8 cellular contexts compared by ENCODE assay signal in genomic region chr1:72284398-72285073, GRCh38. TPM values are rescaled to one million over a fixed set of nuclear protein-coding genes. Genes with fewer than 3 reads are reported as not detected.
DNase-seq lines count a peak whose midpoint lies in the region; ATAC-seq, FAIRE-seq and TF ChIP-seq lines count a peak whose summit lies in the region.

No MANE protein-coding gene starts in this region.

- H2BK5ac ChIP-seq in IMR-90 (ENCODE audit: low read depth, low read length, poor library complexity, severe bottlenecking) (peak overlapping the region; percentile 98), H1 (ENCODE audit: low read depth, low read length) (no peak overlapping the region)

- CTCF ChIA-PET in IMR-90 (lab: Yijun Ruan, JAX) (interaction anchor here (1.1 to 1.8 kb wide), 4 partner anchors 15 to 273 kb away, joined by 3 to 5 read pairs (median 4); no protein-coding TSS in a partner anchor), H1 (lab: Charles Lee; ENCODE audit: partially characterized antibody) (interaction anchor here (0.6 to 1.2 kb wide), 4 partner anchors 26 to 337 kb away, joined by 3 to 4 read pairs (median 3); no protein-coding TSS in a partner anchor)

- H3K4me1 ChIP-seq in IMR-90 (ENCODE audit: control insufficient read depth, insufficient read depth, low read length) = peaks cover 2% of the 10 kb centered on the region; the same call in 1 of the 2 replicates
- H3K4me1 ChIP-seq in H1 (replicated peaks in 1 of 4; ENCODE audit: control insufficient read depth in 3 of 4, insufficient read depth in 4 of 4, low read length in 3 of 4) = peaks cover 0 to 8% (median under 1%) of the 10 kb centered on the region in 4 experiments; a peak in 3 of 7 replicates
- H3K4me1 ChIP-seq in suprapubic skin = peaks cover 18% of the 10 kb centered on the region

- peak; percentile 28 for FAIRE-seq in H1 (lab: Jason Lieb, UNC)

- peak overlapping the region; percentile 84 for H3K9ac ChIP-seq in IMR-90 (ENCODE audit: low read depth, low read length)
- peak overlapping the region in 2 of 4 experiments; percentile 4 to 74; a peak in 3 of 7 replicates for H3K9ac ChIP-seq in H1 (replicated peaks in 1 of 4; ENCODE audit: extremely low read depth in 1 of 4, low read depth in 3 of 4, low read length in 3 of 4)

- H2AFZ ChIP-seq in IMR-90 (replicated peaks; ENCODE audit: low read length, poor library complexity) = peak overlapping the region; percentile 86
- H2AFZ ChIP-seq in H1 (ENCODE audit: low read length) = peak overlapping the region; percentile 93

- H4K5ac ChIP-seq in IMR-90 (ENCODE audit: low read depth, low read length) = peak overlapping the region; percentile 87
- H4K5ac ChIP-seq in H1 (ENCODE audit: insufficient read length, low read depth, low read length) = no peak overlapping the region

- H3K9me3 ChIP-seq in IMR-90 (ENCODE audit: control insufficient read depth, insufficient read depth, low read length) (no peaks in the 10 kb centered on the region), H1 (ENCODE audit: insufficient read depth in 2 of 2, low read depth in 1 of 2, low read length in 1 of 2) (no peaks in the 10 kb centered on the region), suprapubic skin (no peaks in the 10 kb centered on the region)

- H4K20me1 ChIP-seq in IMR-90 (ENCODE audit: insufficient read depth, low read length) = no peaks in the 10 kb centered on the region
- no peaks in the 10 kb centered on the region for H4K20me1 ChIP-seq in H1 (replicated peaks in 1 of 2; ENCODE audit: control insufficient read depth in 1 of 2, insufficient read depth in 2 of 2, low read length in 2 of 2)

- TF ChIP-seq POLR2A in IMR-90 (IDR thresholded peaks at IDR 0.05; ENCODE audit: low read depth, low read length) (peak; percentile 66; the same call in 1 of the 2 replicates), H1 (IDR thresholded peaks at IDR 0.05; ENCODE audit: control extremely low read depth in 1 of 2, low read depth in 2 of 2, low read length in 2 of 2) (no peak), suprapubic skin (IDR thresholded peaks at IDR 0.05) (peak in 1 of 2 donors; percentile 47)

- H3K79me2 ChIP-seq in H1 (ENCODE audit: control insufficient read depth in 1 of 2, insufficient read depth in 2 of 2, low read length in 2 of 2) = peaks cover 0 to 2% of the 10 kb centered on the region in 2 experiments; a peak in 1 of 4 replicates

- peak overlapping the region; percentile 81 for H2AK5ac ChIP-seq in IMR-90 (ENCODE audit: low read depth, low read length)
- H2AK5ac ChIP-seq in H1 (ENCODE audit: low read depth, low read length) = no peak overlapping the region

- ATAC-seq in GM21786 (IDR thresholded peaks at IDR 0.05; ENCODE audit: unreplicated experiment) = peak; percentile 63
- ATAC-seq in IMR-90 (ENCODE audit: low read depth) = peak; percentile 28

- TF ChIP-seq RAD21 in IMR-90 (IDR thresholded peaks at IDR 0.05; ENCODE audit: low read length) = peak; percentile 39
- peak; percentile 49 to 52 for TF ChIP-seq RAD21 in H1 (IDR thresholded peaks at IDR 0.05 in 1 of 2, conservative IDR thresholded peaks at IDR 0.05 in 1 of 2; ENCODE audit: low read depth in 2 of 2, low read length in 2 of 2)

- H3K23ac ChIP-seq in IMR-90 (ENCODE audit: low read depth, low read length) = peak overlapping the region; percentile 96
- H3K23ac ChIP-seq in H1 (ENCODE audit: insufficient read length) = no peak overlapping the region

- no peaks in the 10 kb centered on the region for H3K36me3 ChIP-seq in IMR-90 (ENCODE audit: control insufficient read depth, insufficient read depth, low read length)
- H3K36me3 ChIP-seq in H1 (ENCODE audit: control insufficient read depth in 2 of 4, insufficient read depth in 4 of 4, low read length in 3 of 4) = no peaks in the 10 kb centered on the region
- no peaks in the 10 kb centered on the region for H3K36me3 ChIP-seq in suprapubic skin

- peak overlapping the region; percentile 56 for H2AK9ac ChIP-seq in IMR-90 (replicated peaks; ENCODE audit: low read depth, low read length, poor library complexity)

- WGBS in IMR-90 (ENCODE audit: extremely low coverage in 2 of 2, insufficient read length in 1 of 2), 2 experiments = 0% methylated on average over 3 of the region's 24 CpGs; no CpG with 5 or more reads in 1 of the 2 experiments
- WGBS in H1 (ENCODE audit: extremely low coverage in 1 of 2, insufficient coverage in 1 of 2, insufficient read length in 1 of 2, insufficient replicate concordance in 2 of 2, low coverage in 1 of 2, low lambda C conversion rate in 2 of 2, missing lambda C conversion rate in 1 of 2), 2 experiments = 3% methylated on average over 24 of the region's 24 CpGs; no CpG with 5 or more reads in 1 of the 2 experiments
- WGBS in suprapubic skin = under 1% methylated on average over 24 of the region's 24 CpGs

- intact Hi-C loops in IMR-90 (cut with micrococcal nuclease) = loop anchor here (5.0 kb wide), 2 partner anchors 1087 to 1192 kb away; no protein-coding TSS in a partner anchor

- H3K56ac ChIP-seq in IMR-90 (ENCODE audit: extremely low read depth, insufficient read depth, low read length) (peak overlapping the region; percentile 96), H1 (replicated peaks; ENCODE audit: insufficient read length, low read depth, low read length) (peak overlapping the region; percentile 8)

- H2BK20ac ChIP-seq in IMR-90 (ENCODE audit: low read depth, low read length) (peak overlapping the region; percentile 74), H1 (ENCODE audit: low read length) (peak overlapping the region; percentile 63; the same call in 1 of the 2 replicates)

- no peak overlapping the region; the same call in 1 of the 2 replicates for H2BK12ac ChIP-seq in H1 (ENCODE audit: low read depth, low read length)

- H2BK15ac ChIP-seq in IMR-90 (ENCODE audit: low read depth, low read length) (peak overlapping the region; percentile 67; the same call in 2 of the 3 replicates), H1 (ENCODE audit: low read length) (no peak overlapping the region)

- H3K79me1 ChIP-seq in IMR-90 (ENCODE audit: low read depth in 1 of 2, low read length in 2 of 2) (peaks cover 0 to 23% of the 10 kb centered on the region in 2 experiments; a peak in 2 of 4 replicates), H1 (ENCODE audit: low read depth, low read length) (no peaks in the 10 kb centered on the region)

- H3K18ac ChIP-seq in IMR-90 (ENCODE audit: low read depth, low read length) (peak overlapping the region; percentile 88), H1 (ENCODE audit: extremely low read depth, low read length) (no peak overlapping the region)

- H3K4ac ChIP-seq in IMR-90 (ENCODE audit: low read depth, low read length) (peak overlapping the region; percentile 86), H1 (replicated peaks; ENCODE audit: insufficient read length, low read depth, low read length) (no peak overlapping the region)

- H3K27me3 ChIP-seq in IMR-90 (ENCODE audit: control insufficient read depth, insufficient read depth, low read length) (no peaks in the 10 kb centered on the region), H1 (replicated peaks in 1 of 4; ENCODE audit: control insufficient read depth in 3 of 4, extremely low read depth in 1 of 4, insufficient read depth in 3 of 4, low read length in 3 of 4) (peaks cover 0 to 23% (median 3%) of the 10 kb centered on the region in 4 experiments; a peak in 3 of 7 replicates), suprapubic skin (no peaks in the 10 kb centered on the region)

- TF ChIP-seq CTCF in IMR-90 (conservative IDR thresholded peaks at IDR 0.05; ENCODE audit: low read depth, low read length) = peak; percentile 35; the same call in 1 of the 2 replicates
- TF ChIP-seq CTCF in H1 (IDR thresholded peaks at IDR 0.05; ENCODE audit: control extremely low read depth in 1 of 3, insufficient read depth in 1 of 3, low read depth in 1 of 3, low read length in 3 of 3) = peak in 2 of 3 experiments; percentile 6 to 21; a peak in 2 of 4 replicates
- no peak for TF ChIP-seq CTCF in suprapubic skin (IDR thresholded peaks at IDR 0.05)

- dilution Hi-C loops in IMR-90 (cut with HindIII; ENCODE audit: low sequenced_read_pairs, unreplicated experiment) = no loop called here

- TF ChIP-seq EP300 in H1 (IDR thresholded peaks at IDR 0.05; ENCODE audit: borderline replicate concordance in 1 of 2, low read depth in 2 of 2, low read length in 2 of 2) = no peak
- no peak for TF ChIP-seq EP300 in suprapubic skin (IDR thresholded peaks at IDR 0.05)

- POLR2A ChIA-PET in IMR-90 (lab: Charles Lee; ENCODE audit: unreplicated experiment) = no interaction called here
- POLR2A ChIA-PET in H1 (lab: Charles Lee; ENCODE audit: partially characterized antibody) = interaction anchor here (1.0 to 2.2 kb wide), 3 partner anchors 12 to 95 kb away, joined by 3 to 5 read pairs (median 3); no protein-coding TSS in a partner anchor

- peaks cover 20% of the 10 kb centered on the region for H3K23me2 ChIP-seq in H1 (ENCODE audit: low read depth, low read length)

- DNase-seq in NCI-H1436 (lab: John Stamatoyannopoulos, UW) (peak; percentile 30), NCI-H1436 treated with DMSO at 0.1 percent for 48 hours (lab: John Stamatoyannopoulos, UW) (no peak), IMR-90 (peak; percentile 96), SK-MEL-5 (ENCODE audit: low read depth, low spot score) (peak; percentile 10), H1 (ENCODE audit: low read depth in 1 of 2, low spot score in 2 of 2) (peak in 1 of 2 experiments; percentile 58), lung microvascular endothelial cell (ENCODE audit: low read depth in 2 of 2) (peak; percentile 32 to 89), suprapubic skin (ENCODE audit: low spot score in 2 of 2) (peak in 1 of 2 donors; percentile 67)

- peak overlapping the region; percentile 58 for H3K4me3 ChIP-seq in IMR-90 (ENCODE audit: insufficient read depth, low read depth, low read length)
- peak overlapping the region; percentile 61 to 94 (median 88) for H3K4me3 ChIP-seq in H1 (ENCODE audit: extremely low read depth in 1 of 4, insufficient read depth in 2 of 4, low read depth in 3 of 4, low read length in 4 of 4)
- peak overlapping the region; percentile 71 for H3K4me3 ChIP-seq in suprapubic skin

- H4K8ac ChIP-seq in IMR-90 (ENCODE audit: low read depth in 2 of 2, low read length in 2 of 2) (peak overlapping the region; percentile 68 to 88), H1 (ENCODE audit: extremely low read depth, insufficient read depth, low read length) (no peak overlapping the region)

- H4K91ac ChIP-seq in IMR-90 (ENCODE audit: insufficient read depth, low read depth, low read length) (peak overlapping the region; percentile 95), H1 (replicated peaks; ENCODE audit: insufficient read length, low read length) (no peak overlapping the region)

- peak overlapping the region; percentile 83 for H3K14ac ChIP-seq in IMR-90 (replicated peaks; ENCODE audit: low read depth, low read length)
- H3K14ac ChIP-seq in H1 (ENCODE audit: insufficient read length) = no peak overlapping the region

- H2BK120ac ChIP-seq in IMR-90 (ENCODE audit: low read depth, low read length) (peak overlapping the region; percentile 92), H1 (replicated peaks; ENCODE audit: low read depth, low read length) (peak overlapping the region; percentile 35)

- in situ Hi-C loops in IMR-90 (cut with MboI; ENCODE audit: low sequenced_read_pairs) = no loop called here
- in situ Hi-C loops in SK-MEL-5 (cut with HindIII; ENCODE audit: low pct_unique_long_range_greater_than_20kb, low sequenced_read_pairs) = no loop called here

- peak overlapping the region; percentile 87 for H3K27ac ChIP-seq in IMR-90 (ENCODE audit: insufficient read depth, low read length)
- no peak overlapping the region for H3K27ac ChIP-seq in H1 (ENCODE audit: low read depth, low read length)
- H3K27ac ChIP-seq in suprapubic skin = peak overlapping the region; percentile 90

- H3K4me2 ChIP-seq in IMR-90 (ENCODE audit: low read depth, low read length) = peak overlapping the region; percentile 92
- peak overlapping the region; percentile 90 to 97 for H3K4me2 ChIP-seq in H1 (ENCODE audit: insufficient read depth in 1 of 2, low read depth in 2 of 2, low read length in 2 of 2)

- BruUV-seq in IMR-90 (replicated peaks; lab: Mats Ljungman, UMichigan) = no TSS peak

- no peaks in the 10 kb centered on the region for H3K9me1 ChIP-seq in IMR-90 (ENCODE audit: insufficient read depth, low read length)

RNA-seq across cellular contexts. Expression of gene NEGR1, which starts 2.2 kb away (rescaled TPM):
- total RNA-seq in IMR-90 (2012; rRNA removed) (9.1 and 13.1 TPM in 2 replicates), lung microvascular endothelial cell (under 0.01 and 0.44 TPM in 2 replicates), suprapubic skin (1 to 10 TPM; 3.0 to 9.9 (median 3.8) TPM)
- polyA plus RNA-seq in IMR-90 (2012; rRNA removed) (3.7 and 5.1 TPM in 2 replicates), H1 (2011; rRNA removed) (0.31 and 0.71 TPM in 2 replicates)
- polyA plus RNA-seq in IMR-90 (2012; cell fraction: cytosol; rRNA removed) = 0.33 and 0.47 TPM in 2 replicates
- 0.28 and 3.2 TPM in 2 replicates for polyA plus RNA-seq in IMR-90 (2012; cell fraction: nucleus; rRNA removed; ENCODE audit: low replicate concordance)
- total RNA-seq in SK-MEL-5 (2014; rRNA removed; shearing (Covaris generic)) = not detected in 2 replicates
- polyA plus RNA-seq in SK-MEL-5 (2015; cell fraction: cytosol; rRNA removed) = 0.02 and 0.08 TPM in 2 replicates
- not detected in 2 replicates for polyA plus RNA-seq in SK-MEL-5 (2015; cell fraction: nucleus; rRNA removed)
- total RNA-seq in H1 (2021; fragmentation: NEBNext Ultra II Directional; extraction: Animal tissue kit (Norgen Biotek cat#: 25700)) = 1.2 and 1.3 TPM in 2 replicates
- 0.37 TPM for polyA plus RNA-seq in H1 (2011; cell fraction: cytosol; rRNA removed)
- 1.1 TPM for polyA plus RNA-seq in H1 (2011; cell fraction: nucleus; rRNA removed)
- polyA plus RNA-seq in H1 (2012, experiment 1 of 2) = 1.9 to 3.4 TPM (median 2.1 TPM) in 4 replicates
- 0.31 TPM for polyA plus RNA-seq in H1 (2012, experiment 2 of 2)
- 1.7 TPM for polyA plus RNA-seq in H1 (2013, experiment 1 of 2)
- 1.4 TPM for polyA plus RNA-seq in H1 (2013, experiment 2 of 2)
- 2.7 and 6.6 TPM in 2 replicates for polyA minus RNA-seq in H1 (2011; rRNA and poly(A)+ RNA removed)
- polyA minus RNA-seq in H1 (2011; cell fraction: cytosol; rRNA and poly(A)+ RNA removed) = 0.66 TPM
- polyA minus RNA-seq in H1 (2011; cell fraction: nucleus; rRNA and poly(A)+ RNA removed) = 13.2 TPM

Comparison
In these comparisons a context has a peak if more than half of its experiments do, and no peak if none do; other contexts are left out.
1. CTCF ChIP-seq: peak in IMR-90 (single experiment) and H1 (2 of 3); none in suprapubic skin (0 of 2).
2. Peak in every context shown above with its lines, with median percentiles within 50 percentile points of each other: H3K4me3 ChIP-seq.